2 cellular contexts compared by ENCODE assay signal in the genomic region with DNA sequence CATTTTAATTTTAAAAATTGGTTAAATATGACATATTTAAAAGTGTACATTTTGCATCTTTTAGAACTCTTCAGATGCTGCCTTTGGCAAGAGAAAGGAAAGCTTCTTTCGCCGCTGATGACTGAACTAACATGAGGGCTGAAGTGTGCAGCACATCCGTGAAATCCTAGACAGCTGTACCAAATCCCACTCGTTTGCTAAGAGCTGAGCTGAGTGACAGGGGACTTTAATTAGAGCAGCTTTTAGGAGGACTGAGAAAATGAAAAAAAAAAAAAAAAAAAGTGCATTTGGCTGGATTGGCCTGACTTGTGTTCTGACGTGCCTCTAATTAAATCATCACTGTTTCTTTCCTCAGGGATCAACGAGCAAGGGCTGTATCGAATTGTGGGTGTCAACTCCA.
TF ChIP-seq lines count a peak whose summit lies in the region.

No MANE protein-coding gene starts in this region.

TF ChIP-seq in IMR-90, 13 proteins besides CTCF, POLR2A, EP300 and RAD21:
- no peak for TF ChIP-seq NFE2L2 (IDR thresholded peaks at IDR 0.05; ENCODE audit: low read depth, low read length)
- no peak for TF ChIP-seq RFX5 (IDR thresholded peaks at IDR 0.05; ENCODE audit: low read depth, low read length)
- no peak for TF ChIP-seq RCOR1 (IDR thresholded peaks at IDR 0.05; ENCODE audit: insufficient replicate concordance, low read length)
- TF ChIP-seq SMC3 (IDR thresholded peaks at IDR 0.05; ENCODE audit: low read depth, low read length), result no peak
- no peak for TF ChIP-seq MAFK (IDR thresholded peaks at IDR 0.05; ENCODE audit: low read depth, low read length)
- TF ChIP-seq MXI1 (IDR thresholded peaks at IDR 0.05; ENCODE audit: borderline replicate concordance, low read depth, low read length), result no peak
- no peak for TF ChIP-seq CEBPB (IDR thresholded peaks at IDR 0.05; ENCODE audit: low read depth, low read length)
- TF ChIP-seq BHLHE40 (IDR thresholded peaks at IDR 0.05; ENCODE audit: low read depth, low read length), result no peak
- no peak for TF ChIP-seq FOS (IDR thresholded peaks at IDR 0.05; ENCODE audit: low read depth, low read length)
- TF ChIP-seq CHD1 (IDR thresholded peaks at IDR 0.05; ENCODE audit: low read depth, low read length), result no peak
- no peak for TF ChIP-seq MAZ (IDR thresholded peaks at IDR 0.05; ENCODE audit: borderline replicate concordance, low read depth, low read length)
- TF ChIP-seq, protein P1, sequence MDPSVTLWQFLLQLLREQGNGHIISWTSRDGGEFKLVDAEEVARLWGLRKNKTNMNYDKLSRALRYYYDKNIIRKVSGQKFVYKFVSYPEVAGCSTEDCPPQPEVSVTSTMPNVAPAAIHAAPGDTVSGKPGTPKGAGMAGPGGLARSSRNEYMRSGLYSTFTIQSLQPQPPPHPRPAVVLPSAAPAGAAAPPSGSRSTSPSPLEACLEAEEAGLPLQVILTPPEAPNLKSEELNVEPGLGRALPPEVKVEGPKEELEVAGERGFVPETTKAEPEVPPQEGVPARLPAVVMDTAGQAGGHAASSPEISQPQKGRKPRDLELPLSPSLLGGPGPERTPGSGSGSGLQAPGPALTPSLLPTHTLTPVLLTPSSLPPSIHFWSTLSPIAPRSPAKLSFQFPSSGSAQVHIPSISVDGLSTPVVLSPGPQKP (IDR thresholded peaks at IDR 0.05; ENCODE audit: borderline replicate concordance, low read depth, low read length), result no peak
- TF ChIP-seq, protein P2, sequence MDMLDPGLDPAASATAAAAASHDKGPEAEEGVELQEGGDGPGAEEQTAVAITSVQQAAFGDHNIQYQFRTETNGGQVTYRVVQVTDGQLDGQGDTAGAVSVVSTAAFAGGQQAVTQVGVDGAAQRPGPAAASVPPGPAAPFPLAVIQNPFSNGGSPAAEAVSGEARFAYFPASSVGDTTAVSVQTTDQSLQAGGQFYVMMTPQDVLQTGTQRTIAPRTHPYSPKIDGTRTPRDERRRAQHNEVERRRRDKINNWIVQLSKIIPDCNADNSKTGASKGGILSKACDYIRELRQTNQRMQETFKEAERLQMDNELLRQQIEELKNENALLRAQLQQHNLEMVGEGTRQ (IDR thresholded peaks at IDR 0.05; ENCODE audit: low read depth, low read length), result no peak

TF ChIP-seq in SK-N-SH, 30 proteins besides CTCF, POLR2A, EP300 and RAD21:
- TF ChIP-seq JUND (IDR thresholded peaks at IDR 0.05) (no peak), NRF1 (IDR thresholded peaks at IDR 0.05; ENCODE audit: low read depth, low read length) (no peak), SMC3 (IDR thresholded peaks at IDR 0.05; ENCODE audit: low read depth, low read length) (no peak), MXI1 (IDR thresholded peaks at IDR 0.05; ENCODE audit: low read depth, low read length) (no peak), ELF1 (IDR thresholded peaks at IDR 0.05) (no peak), RXRA (IDR thresholded peaks at IDR 0.05; ENCODE audit: borderline replicate concordance, low read depth) (no peak), TEAD4 (IDR thresholded peaks at IDR 0.05; ENCODE audit: borderline replicate concordance, insufficient read depth) (no peak), RFX5 (IDR thresholded peaks at IDR 0.05; ENCODE audit: low read length) (no peak), CHD2 (IDR thresholded peaks at IDR 0.05; ENCODE audit: low read length, partially characterized antibody) (no peak), YY1 (IDR thresholded peaks at IDR 0.05; ENCODE audit: low read depth) (no peak), GABPA (IDR thresholded peaks at IDR 0.05; ENCODE audit: low read depth) (no peak), FOSL2 (IDR thresholded peaks at IDR 0.05; ENCODE audit: borderline replicate concordance, low read depth) (no peak), TAF1 (IDR thresholded peaks at IDR 0.05; ENCODE audit: borderline replicate concordance, low read depth, low read length) (no peak), TCF12 (IDR thresholded peaks at IDR 0.05) (no peak)
- TF ChIP-seq, protein P2 (IDR thresholded peaks at IDR 0.05; ENCODE audit: borderline replicate concordance, low read depth, low read length), result no peak
- TF ChIP-seq, protein P3, sequence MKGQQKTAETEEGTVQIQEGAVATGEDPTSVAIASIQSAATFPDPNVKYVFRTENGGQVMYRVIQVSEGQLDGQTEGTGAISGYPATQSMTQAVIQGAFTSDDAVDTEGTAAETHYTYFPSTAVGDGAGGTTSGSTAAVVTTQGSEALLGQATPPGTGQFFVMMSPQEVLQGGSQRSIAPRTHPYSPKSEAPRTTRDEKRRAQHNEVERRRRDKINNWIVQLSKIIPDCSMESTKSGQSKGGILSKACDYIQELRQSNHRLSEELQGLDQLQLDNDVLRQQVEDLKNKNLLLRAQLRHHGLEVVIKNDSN (IDR thresholded peaks at IDR 0.05; ENCODE audit: borderline replicate concordance, low read depth), result no peak
TF ChIP-seq in SK-N-SH: peak in this region for 0.
